Comparison of ENCODE assay signal across 13 cellular contexts in the genomic region with DNA sequence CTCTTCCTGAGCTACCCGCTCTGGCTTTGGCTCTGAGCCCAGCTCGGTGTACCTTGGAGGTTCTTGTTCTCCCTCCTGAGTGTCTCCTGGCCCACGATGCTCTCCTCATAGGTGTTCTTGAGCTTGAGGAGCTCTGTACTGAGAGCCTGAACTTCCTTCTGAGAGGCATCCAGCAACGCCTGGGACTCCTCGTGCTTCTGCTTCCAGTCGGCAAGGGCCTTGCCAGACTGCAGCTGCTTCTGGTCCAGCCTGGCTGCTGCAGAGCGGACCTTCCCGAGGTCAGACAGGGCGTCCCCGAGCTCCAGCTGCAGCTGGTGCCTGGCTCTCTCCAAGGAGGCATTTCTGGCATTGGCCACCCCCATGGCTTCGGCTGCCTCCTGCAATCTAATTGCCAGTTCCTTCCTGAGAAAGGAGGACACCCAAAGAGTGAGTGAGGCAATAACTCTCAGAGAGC.
"Had no signal": no experiment of that assay in that cellular context is flagged by ENCODE, and none has a peak within 500 bp of the region (broad histone marks: within the 10 kb centered on the region; RNA-seq: fewer than 3 reads in every experiment).

No MANE protein-coding gene starts in this region.

- H3K27me3 Mint-ChIP-seq: memory B cell had no signal

- ATAC-seq: WTC11 had no signal

- H3K4me3 ChIP-seq: coronary artery, transverse colon had no signal

- H3K27ac ChIP-seq: coronary artery had no signal

- H3K4me1 Mint-ChIP-seq: activated CD4-positive, alpha-beta T cell treated with anti-CD3 and anti-CD28 coated beads, Interleukin-2, amount 10 ng/mL, durations not matched to agents 24 days and 14 days had no signal

- H3K27me3 ChIP-seq: transverse colon had no signal

- H3K36me3 Mint-ChIP-seq: memory B cell, WTC11 had no signal

- H3K9me3 ChIP-seq: SK-N-SH, transverse colon had no signal

- H3K4me3 Mint-ChIP-seq: activated CD4-positive, alpha-beta T cell treated with anti-CD3 and anti-CD28 coated beads, Interleukin-2, amount 10 ng/mL, durations not matched to agents 24 days and 14 days; activated T-helper 1 cell treated with anti-CD3 and anti-CD28 coated beads, Interleukin-12 subunit alpha, Interleukin-12 subunit beta, Interleukin-2, Interleukin-4 antibody, amounts not matched to agents 30 ng/mL and 10 ng/mL and 1 ng/mL, durations not matched to agents 14 hours and 24 hours and 36 hours; memory B cell; WTC11 had no signal

- H3K27ac Mint-ChIP-seq: activated CD4-positive, alpha-beta T cell treated with anti-CD3 and anti-CD28 coated beads, Interleukin-2, amount 10 ng/mL, durations not matched to agents 24 days and 14 days; activated T-helper 1 cell treated with anti-CD3 and anti-CD28 coated beads, Interleukin-12 subunit alpha, Interleukin-12 subunit beta, Interleukin-2, Interleukin-4 antibody, amounts not matched to agents 30 ng/mL and 10 ng/mL and 1 ng/mL, durations not matched to agents 14 hours and 24 hours and 36 hours; memory B cell; WTC11 had no signal

- H3K36me3 ChIP-seq: transverse colon had no signal

- DNase-seq: activated CD4-positive, alpha-beta T cell treated with anti-CD3 and anti-CD28 coated beads, Interleukin-2, amount 10 ng/mL, durations not matched to agents 24 days and 14 days; activated naive CD4-positive, alpha-beta T cell; caudate nucleus; effector CD8-positive, alpha-beta T cell; hippocampal formation; kidney glomerular epithelial cell; SK-N-SH; T-helper 1 cell; transverse colon had no signal

- H3K9me3 Mint-ChIP-seq: activated CD4-positive, alpha-beta T cell treated with anti-CD3 and anti-CD28 coated beads, Interleukin-2, amount 10 ng/mL, durations not matched to agents 24 days and 14 days; activated T-helper 1 cell treated with anti-CD3 and anti-CD28 coated beads, Interleukin-12 subunit alpha, Interleukin-12 subunit beta, Interleukin-2, Interleukin-4 antibody, amounts not matched to agents 30 ng/mL and 10 ng/mL and 1 ng/mL, durations not matched to agents 14 hours and 24 hours and 36 hours; memory B cell had no signal
